ENCODE assay signal across 10 cellular contexts in the genomic region with DNA sequence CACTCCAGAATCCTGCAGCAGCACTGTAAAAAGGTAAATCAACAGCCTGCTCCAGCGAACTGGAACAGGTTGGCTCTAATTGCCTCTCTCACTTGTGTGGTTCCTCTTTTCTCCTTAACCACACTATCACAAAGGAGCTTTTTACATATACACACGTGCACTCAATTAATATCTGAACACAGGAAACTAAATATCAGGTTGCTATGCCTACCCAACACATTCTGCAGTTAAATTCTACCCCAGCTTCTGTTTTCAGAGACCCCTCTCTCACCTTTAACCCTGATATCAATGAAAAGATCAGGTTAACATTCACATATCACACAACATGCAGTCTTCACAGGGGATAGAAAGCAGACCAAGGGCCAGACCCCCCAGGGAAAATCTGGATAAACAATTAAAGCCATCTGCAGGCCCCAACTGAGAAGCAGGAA. TPM values are rescaled to one million over a fixed set of nuclear protein-coding genes. Genes with fewer than 3 reads are reported as not detected.
DNase-seq lines count a peak whose midpoint lies in the region; ATAC-seq and TF ChIP-seq lines count a peak whose summit lies in the region.
"Had no signal": no experiment of that assay in that cellular context is flagged by ENCODE, and none has a peak within 500 bp of the region (broad histone marks: within the 10 kb centered on the region; RNA-seq: fewer than 3 reads in every experiment).

No MANE protein-coding gene starts in this region.

- H3K4me2 ChIP-seq in Karpas-422 (ENCODE audit: low read depth, low read length, poor library complexity, severe bottlenecking) (peak overlapping the region; percentile 84), OCI-LY1 (ENCODE audit: low read length) (peak overlapping the region; percentile 60), hepatocyte (peak overlapping the region; percentile 24)

- H3K9ac ChIP-seq in Karpas-422 (ENCODE audit: low read length) (peak overlapping the region; percentile 70), OCI-LY1 (ENCODE audit: low read length) (peak overlapping the region; percentile 56)

- ATAC-seq in HG03025 (IDR thresholded peaks at IDR 0.05; ENCODE audit: low FRiP score, unreplicated experiment) (no peak), HG02870 (IDR thresholded peaks at IDR 0.05; ENCODE audit: unreplicated experiment) (no peak)

- H2AFZ ChIP-seq in Karpas-422 (ENCODE audit: low read length) (no peak overlapping the region; the same call in 1 of the 2 replicates), OCI-LY1 (ENCODE audit: low read length) (no peak overlapping the region), hepatocyte (no peak overlapping the region)

- no peaks in the 10 kb centered on the region for H3K36me3 ChIP-seq in Karpas-422 (ENCODE audit: insufficient read depth, low read length)
- H3K36me3 ChIP-seq in OCI-LY1 (ENCODE audit: insufficient read depth, low read length): no peaks in the 10 kb centered on the region
- H3K36me3 ChIP-seq in hepatocyte (replicated peaks; ENCODE audit: insufficient read depth, low read depth): no peaks in the 10 kb centered on the region
- H3K36me3 ChIP-seq: neutrophil had no signal

- no peaks in the 10 kb centered on the region for H3K9me3 ChIP-seq in Karpas-422 (ENCODE audit: low read length)
- H3K9me3 ChIP-seq in OCI-LY1 (ENCODE audit: low read length): no peaks in the 10 kb centered on the region
- no peaks in the 10 kb centered on the region for H3K9me3 ChIP-seq in hepatocyte (ENCODE audit: low read depth)
- H3K9me3 ChIP-seq: neutrophil had no signal

- H3K4me1 ChIP-seq in Karpas-422 (ENCODE audit: low read length) (peaks cover 76% of the 10 kb centered on the region), OCI-LY1 (ENCODE audit: insufficient read depth, low read length, severe bottlenecking) (peaks cover 82% of the 10 kb centered on the region), hepatocyte (ENCODE audit: insufficient read depth) (peaks cover 48% of the 10 kb centered on the region)

- H3K79me2 ChIP-seq in Karpas-422 (ENCODE audit: low read length) (peaks cover 32% of the 10 kb centered on the region), OCI-LY1 (ENCODE audit: insufficient read depth, low read length) (peaks cover 30% of the 10 kb centered on the region; the same call in 1 of the 2 replicates), hepatocyte (peaks cover 95% of the 10 kb centered on the region)

- H3K9me2 ChIP-seq in Karpas-422 (replicated peaks; ENCODE audit: insufficient read depth, low read length) (no peaks in the 10 kb centered on the region), OCI-LY1 (ENCODE audit: low read depth, low read length) (no peaks in the 10 kb centered on the region), hepatocyte (replicated peaks; ENCODE audit: insufficient read depth) (no peaks in the 10 kb centered on the region)

- H3F3A ChIP-seq in OCI-LY1 (ENCODE audit: insufficient read depth, low read length): no peaks in the 10 kb centered on the region

- DNase-seq in COLO668 (lab: John Stamatoyannopoulos, UW; ENCODE audit: unreplicated experiment) (peak; percentile 46), Karpas-422 (peak; percentile 96), hepatocyte (ENCODE audit: low spot score) (no peak), head of caudate nucleus (no peak)
- no peak for DNase-seq in stimulated activated CD4-positive, alpha-beta T cell treated with anti-CD3 and anti-CD28 coated beads, Interleukin-12 subunit alpha, Interleukin-12 subunit beta, amount 100 ng/mL, for 4 hours

- 43% methylated on average over 2 of the region's 2 CpGs for WGBS in hepatocyte (ENCODE audit: low lambda C conversion rate, missing lambda C conversion rate)

- no peaks in the 10 kb centered on the region for H3K27me3 ChIP-seq in Karpas-422 (ENCODE audit: low read length)
- no peaks in the 10 kb centered on the region for H3K27me3 ChIP-seq in OCI-LY1 (ENCODE audit: insufficient read depth, low read length)
- H3K27me3 ChIP-seq in hepatocyte: no peaks in the 10 kb centered on the region
- H3K27me3 ChIP-seq: neutrophil had no signal

- TF ChIP-seq CTCF in OCI-LY1 (IDR thresholded peaks at IDR 0.05; ENCODE audit: low read length): no peak
- TF ChIP-seq CTCF in hepatocyte (IDR thresholded peaks at IDR 0.05; ENCODE audit: poor library complexity): no peak

- H4K20me1 ChIP-seq in Karpas-422 (ENCODE audit: insufficient read depth, low read depth, low read length): no peaks in the 10 kb centered on the region
- H4K20me1 ChIP-seq in OCI-LY1 (ENCODE audit: insufficient read depth, low read length): no peaks in the 10 kb centered on the region
- peaks cover 44% of the 10 kb centered on the region for H4K20me1 ChIP-seq in hepatocyte (ENCODE audit: insufficient read depth, poor library complexity, severe bottlenecking)

- peak overlapping the region; percentile 98 for H3K27ac ChIP-seq in Karpas-422 (ENCODE audit: low read length)
- peak overlapping the region; percentile 94 for H3K27ac ChIP-seq in OCI-LY1 (ENCODE audit: low read depth, low read length, poor library complexity, severe bottlenecking)
- no peak overlapping the region for H3K27ac ChIP-seq in hepatocyte
- H3K27ac ChIP-seq: neutrophil had no signal

- intact Hi-C loops in head of caudate nucleus (cut with DNase I): no loop called here

- H3K4me3 ChIP-seq in Karpas-422 (ENCODE audit: low read length): peak overlapping the region; percentile 49
- H3K4me3 ChIP-seq in OCI-LY1 (ENCODE audit: low read depth, low read length, poor library complexity, severe bottlenecking): peak overlapping the region; percentile 33
- no peak overlapping the region for H3K4me3 ChIP-seq in hepatocyte

RNA-seq across cellular contexts. Expression of a gene that starts 10.9 kb away (rescaled TPM):
- 24.2 TPM in 2 replicates for total RNA-seq in Karpas-422 (2014; rRNA removed; shearing (Covaris generic); ENCODE audit: low replicate concordance)
- 94.7 and 133 TPM in 2 replicates for total RNA-seq in hepatocyte
- polyA plus RNA-seq in hepatocyte: 76.7 and 84.2 TPM in 2 replicates
- polyA plus RNA-seq: CD14-positive monocyte had no signal

Comparison
In these comparisons a context has a peak if more than half of its experiments do, and no peak if none do; other contexts are left out.
1. DNase-seq: peak in COLO668 (single experiment) and Karpas-422 (single experiment); none in hepatocyte (single experiment), head of caudate nucleus (0 of 42) and stimulated activated CD4-positive, alpha-beta T cell treated with anti-CD3 and anti-CD28 coated beads, Interleukin-12 subunit alpha, Interleukin-12 subunit beta, amount 100 ng/mL, for 4 hours (single experiment).
2. H3K4me2 ChIP-seq: peak in every context shown above with its lines; median percentile 84 in Karpas-422; 60 in OCI-LY1; 24 in hepatocyte.